Comparison of ENCODE assay signal across 39 cellular contexts in genomic region chr10:11702264-11702663, GRCh38. TPM values are rescaled to one million over a fixed set of nuclear protein-coding genes. Genes with fewer than 3 reads are reported as not detected.
"Had no signal": no experiment of that assay in that cellular context is flagged by ENCODE, and none has a peak within 500 bp of the region (broad histone marks: within the 10 kb centered on the region; RNA-seq: fewer than 3 reads in every experiment).

No MANE protein-coding gene starts in this region.

- DNase-seq: activated CD4-positive, alpha-beta memory T cell treated with anti-CD3 and anti-CD28 coated beads for 36 hours; activated CD4-positive, alpha-beta T cell treated with anti-CD3 and anti-CD28 coated beads for 36 hours; activated CD4-positive, alpha-beta T cell treated with anti-CD3 and anti-CD28 coated beads, Interleukin-2, amount 10 ng/mL, durations not matched to agents 24 days and 14 days; activated CD4-positive, CD25-positive, alpha-beta regulatory T cell; activated CD4-positive, CD25-positive, alpha-beta regulatory T cell treated with anti-CD3 and anti-CD28 coated beads, Interleukin-2, amount 50 U/mL, for 72 hours; activated CD8-positive, alpha-beta memory T cell treated with anti-CD3 and anti-CD28 coated beads, Interleukin-2, amount 10 ng/mL, durations not matched to agents 7 days and 5 days; activated CD8-positive, alpha-beta memory T cell treated with anti-CD3 and anti-CD28 coated beads, Interleukin-2, amount 50 U/mL, for 4 hours; activated CD8-positive, alpha-beta T cell treated with anti-CD3 and anti-CD28 coated beads, Interleukin-2, amount 10 ng/mL, durations not matched to agents 7 days and 5 days; activated effector memory CD4-positive, alpha-beta T cell treated with anti-CD3 and anti-CD28 coated beads, Interleukin-2, amount 50 U/mL, for 16 hours; activated naive CD4-positive, alpha-beta T cell treated with anti-CD3 and anti-CD28 coated beads for 36 hours; activated naive CD8-positive, alpha-beta T cell treated with anti-CD3 and anti-CD28 coated beads for 36 hours; activated naive CD8-positive, alpha-beta T cell treated with anti-CD3 and anti-CD28 coated beads, Interleukin-2, amount 50 U/mL, for 24 hours; activated T-cell treated with anti-CD3 and anti-CD28 coated beads, Interleukin-2, amount 50 U/mL, for 1 hour; activated T-cell treated with anti-CD3 and anti-CD28 coated beads, Interleukin-2, amount 50 U/mL, for 48 hours; adrenal gland; amygdala; central memory CD4-positive, alpha-beta T cell; cortex of kidney; dermis blood vessel endothelial cell; effector CD4-positive, alpha-beta T cell; effector memory CD8-positive, alpha-beta T cell; foreskin keratinocyte; gastrocnemius medialis; glutamatergic neuron; T-helper 1 cell; T-helper 17 cell; T1000; WERI-Rb-1 had no signal

- H3K27me3 ChIP-seq: adrenal gland, ascending aorta, breast epithelium, cardiac muscle cell, esophagus muscularis mucosa, foreskin keratinocyte, gastrocnemius medialis, heart left ventricle had no signal

- H3K27ac Mint-ChIP-seq: activated CD4-positive, alpha-beta memory T cell treated with anti-CD3 and anti-CD28 coated beads for 36 hours; activated CD4-positive, alpha-beta T cell treated with anti-CD3 and anti-CD28 coated beads for 36 hours; activated CD4-positive, alpha-beta T cell treated with anti-CD3 and anti-CD28 coated beads, Interleukin-2, amount 10 ng/mL, durations not matched to agents 24 days and 14 days; activated CD8-positive, alpha-beta memory T cell treated with anti-CD3 and anti-CD28 coated beads, Interleukin-2, amount 10 ng/mL, durations not matched to agents 7 days and 5 days; activated CD8-positive, alpha-beta T cell treated with anti-CD3 and anti-CD28 coated beads, Interleukin-2, amount 10 ng/mL, durations not matched to agents 7 days and 5 days; activated naive CD4-positive, alpha-beta T cell treated with anti-CD3 and anti-CD28 coated beads for 36 hours; activated naive CD4-positive, alpha-beta T cell treated with anti-CD3 and anti-CD28 coated beads, Interleukin-2, amount 50 U/mL, for 24 hours; activated naive CD8-positive, alpha-beta T cell treated with anti-CD3 and anti-CD28 coated beads for 36 hours; activated naive CD8-positive, alpha-beta T cell treated with anti-CD3 and anti-CD28 coated beads, Interleukin-2, amount 50 U/mL, for 24 hours; activated T-helper 1 cell treated with anti-CD3 and anti-CD28 coated beads, Interleukin-12 subunit alpha, Interleukin-12 subunit beta, Interleukin-2, Interleukin-4 antibody, amounts not matched to agents 30 ng/mL and 10 ng/mL and 1 ng/mL, durations not matched to agents 14 hours and 24 hours and 36 hours; activated T-helper 2 cell treated with anti-CD3 and anti-CD28 coated beads, Interferon-gamma antibody, Interleukin-2, Interleukin-4, amounts not matched to agents 10 μg/mL and 5 μg/mL and 100 μg/mL, durations not matched to agents 14 hours and 24 hours and 36 hours; effector memory CD8-positive, alpha-beta T cell; T-helper 17 cell; T-helper 2 cell treated with Interferon-gamma antibody and Interleukin-4, amounts not matched to agents 5 μg/mL and 100 μg/mL, for 36 hours had no signal

- H3K4me1 Mint-ChIP-seq: activated CD4-positive, alpha-beta T cell treated with anti-CD3 and anti-CD28 coated beads for 36 hours had no signal

- H3K27ac ChIP-seq: adrenal gland, ascending aorta, breast epithelium, cardiac muscle cell, epithelial cell of prostate, esophagus muscularis mucosa, foreskin keratinocyte, gastrocnemius medialis, heart left ventricle, WERI-Rb-1 had no signal

- H3K9me3 ChIP-seq: adrenal gland, ascending aorta, breast epithelium, esophagus muscularis mucosa, gastrocnemius medialis, heart left ventricle had no signal

- H3K4me3 ChIP-seq: adrenal gland, ascending aorta, breast epithelium, cardiac muscle cell, esophagus muscularis mucosa, gastrocnemius medialis, heart left ventricle had no signal

- H3K4me1 ChIP-seq: ascending aorta, breast epithelium, esophagus muscularis mucosa, foreskin keratinocyte, gastrocnemius medialis had no signal

- H3K36me3 ChIP-seq: adrenal gland, ascending aorta, breast epithelium, cardiac muscle cell, esophagus muscularis mucosa, gastrocnemius medialis, heart left ventricle, WERI-Rb-1 had no signal

- ATAC-seq: activated CD4-positive, alpha-beta T cell treated with anti-CD3 and anti-CD28 coated beads for 36 hours; activated CD8-positive, alpha-beta memory T cell treated with anti-CD3 and anti-CD28 coated beads, Interleukin-2, amount 10 ng/mL, durations not matched to agents 7 days and 5 days; activated CD8-positive, alpha-beta T cell treated with anti-CD3 and anti-CD28 coated beads, Interleukin-2, amount 10 ng/mL, durations not matched to agents 7 days and 5 days; activated naive CD8-positive, alpha-beta T cell treated with anti-CD3 and anti-CD28 coated beads, Interleukin-2, amount 50 U/mL, for 24 hours; effector memory CD8-positive, alpha-beta T cell; foreskin keratinocyte; gastrocnemius medialis; heart left ventricle; T-helper 17 cell had no signal

- H3K4me3 Mint-ChIP-seq: activated CD4-positive, alpha-beta memory T cell treated with anti-CD3 and anti-CD28 coated beads for 36 hours; activated CD4-positive, alpha-beta T cell treated with anti-CD3 and anti-CD28 coated beads for 36 hours; activated CD4-positive, alpha-beta T cell treated with anti-CD3 and anti-CD28 coated beads, Interleukin-2, amount 10 ng/mL, durations not matched to agents 24 days and 14 days; activated CD8-positive, alpha-beta memory T cell treated with anti-CD3 and anti-CD28 coated beads, Interleukin-2, amount 10 ng/mL, durations not matched to agents 7 days and 5 days; activated CD8-positive, alpha-beta T cell treated with anti-CD3 and anti-CD28 coated beads, Interleukin-2, amount 10 ng/mL, durations not matched to agents 7 days and 5 days; activated naive CD4-positive, alpha-beta T cell treated with anti-CD3 and anti-CD28 coated beads for 36 hours; activated naive CD4-positive, alpha-beta T cell treated with anti-CD3 and anti-CD28 coated beads, Interleukin-2, amount 50 U/mL, for 24 hours; activated naive CD8-positive, alpha-beta T cell treated with anti-CD3 and anti-CD28 coated beads for 36 hours; activated naive CD8-positive, alpha-beta T cell treated with anti-CD3 and anti-CD28 coated beads, Interleukin-2, amount 50 U/mL, for 24 hours; activated T-helper 1 cell treated with anti-CD3 and anti-CD28 coated beads, Interleukin-12 subunit alpha, Interleukin-12 subunit beta, Interleukin-2, Interleukin-4 antibody, amounts not matched to agents 30 ng/mL and 10 ng/mL and 1 ng/mL, durations not matched to agents 14 hours and 24 hours and 36 hours; brain; effector memory CD8-positive, alpha-beta T cell; T-helper 17 cell; T-helper 2 cell treated with Interferon-gamma antibody and Interleukin-4, amounts not matched to agents 5 μg/mL and 100 μg/mL, for 36 hours had no signal

- H3K9me3 Mint-ChIP-seq: activated CD4-positive, alpha-beta memory T cell treated with anti-CD3 and anti-CD28 coated beads for 36 hours; activated CD4-positive, alpha-beta T cell treated with anti-CD3 and anti-CD28 coated beads, Interleukin-2, amount 10 ng/mL, durations not matched to agents 24 days and 14 days; activated naive CD4-positive, alpha-beta T cell treated with anti-CD3 and anti-CD28 coated beads for 36 hours; activated naive CD4-positive, alpha-beta T cell treated with anti-CD3 and anti-CD28 coated beads, Interleukin-2, amount 50 U/mL, for 24 hours; activated naive CD8-positive, alpha-beta T cell treated with anti-CD3 and anti-CD28 coated beads, Interleukin-2, amount 50 U/mL, for 24 hours; activated T-helper 2 cell treated with anti-CD3 and anti-CD28 coated beads, Interferon-gamma antibody, Interleukin-2, Interleukin-4, amounts not matched to agents 10 μg/mL and 5 μg/mL and 100 μg/mL, durations not matched to agents 14 hours and 24 hours and 36 hours; effector memory CD8-positive, alpha-beta T cell; T-helper 2 cell treated with Interferon-gamma antibody and Interleukin-4, amounts not matched to agents 5 μg/mL and 100 μg/mL, for 36 hours had no signal

- H3K36me3 Mint-ChIP-seq: activated CD8-positive, alpha-beta memory T cell treated with anti-CD3 and anti-CD28 coated beads, Interleukin-2, amount 10 ng/mL, durations not matched to agents 7 days and 5 days; activated naive CD4-positive, alpha-beta T cell treated with anti-CD3 and anti-CD28 coated beads, Interleukin-2, amount 50 U/mL, for 24 hours; activated naive CD8-positive, alpha-beta T cell treated with anti-CD3 and anti-CD28 coated beads for 36 hours; brain had no signal

RNA-seq across cellular contexts. Expression of gene ECHDC3, which starts 39.9 kb away (rescaled TPM):
- total RNA-seq: activated T-helper 2 cell treated with anti-CD3 and anti-CD28 coated beads, Interferon-gamma antibody, Interleukin-2, Interleukin-4, amounts not matched to agents 10 μg/mL and 5 μg/mL and 100 μg/mL, durations not matched to agents 14 hours and 24 hours and 36 hours had no signal
